In genomic region chr1:9718006-9718680, GRCh38 we compare ENCODE assay signal across 1 cellular context.
TF ChIP-seq lines count a peak whose summit lies in the region.

No MANE protein-coding gene starts in this region.

TF ChIP-seq in H1, 55 proteins besides CTCF, POLR2A, EP300 and RAD21 (continued from another document):
- TF ChIP-seq E2F6 (IDR thresholded peaks at IDR 0.05) (no peak), POU5F1 (IDR thresholded peaks at IDR 0.05; ENCODE audit: low read depth, low read length) (no peak), CHD7 (IDR thresholded peaks at IDR 0.05; ENCODE audit: insufficient replicate concordance, low read length) (no peak)
